Comparison of ENCODE assay signal across 9 cellular contexts in genomic region chrX:130086414-130087207, GRCh38. TPM values are rescaled to one million over a fixed set of nuclear protein-coding genes. Genes with fewer than 3 reads are reported as not detected.
DNase-seq lines count a peak whose midpoint lies in the region; ATAC-seq and TF ChIP-seq lines count a peak whose summit lies in the region.
"Had no signal": no experiment of that assay in that cellular context is flagged by ENCODE, and none has a peak within 500 bp of the region (broad histone marks: within the 10 kb centered on the region; RNA-seq: fewer than 3 reads in every experiment).

No MANE protein-coding gene starts in this region.

- H3K36me3 ChIP-seq in WERI-Rb-1 (peaks cover 3% of the 10 kb centered on the region), esophagus squamous epithelium (no peaks in the 10 kb centered on the region), upper lobe of left lung (no peaks in the 10 kb centered on the region)

- no peak overlapping the region for H3K4me3 Mint-ChIP-seq in type B pancreatic cell

- H3K27ac Mint-ChIP-seq in type B pancreatic cell: no peak overlapping the region

- WGBS in esophagus squamous epithelium, 2 donors: 59 to 66% methylated on average over 6 to 10 of the region's 13 CpGs
- 63 to 70% methylated on average over 5 to 13 of the region's 13 CpGs for WGBS in upper lobe of left lung, 2 donors

- TF ChIP-seq CTCF in WERI-Rb-1 (IDR thresholded peaks at IDR 0.05; ENCODE audit: low read depth, low read length) (no peak), esophagus squamous epithelium (IDR thresholded peaks at IDR 0.05) (no peak), upper lobe of left lung (IDR thresholded peaks at IDR 0.05) (no peak), type B pancreatic cell (conservative IDR thresholded peaks at IDR 0.05) (no peak)

- TF ChIP-seq EP300 in upper lobe of left lung (IDR thresholded peaks at IDR 0.05): no peak

- ATAC-seq in HG03457 (IDR thresholded peaks at IDR 0.05; ENCODE audit: unreplicated experiment) (peak; percentile 46), upper lobe of left lung (ENCODE audit: low FRiP score in 2 of 2) (peak; percentile 29 to 41)

- H3K27ac ChIP-seq in WERI-Rb-1 (peak overlapping the region; percentile 64), esophagus squamous epithelium (peak overlapping the region; percentile 14 to 77 (median 59)), upper lobe of left lung (peak overlapping the region; percentile 63 to 81 (median 72))

- H3K4me1 Mint-ChIP-seq in type B pancreatic cell (ENCODE audit: unreplicated experiment): peaks cover 4% of the 10 kb centered on the region

- DNase-seq in activated T-cell treated with anti-CD3 and anti-CD28 coated beads for 1 hour (ENCODE audit: low read depth) (peak; percentile 46), activated T-cell treated with anti-CD3 and anti-CD28 coated beads for 4 hours (no peak), WERI-Rb-1 (peak; percentile 55), esophagus squamous epithelium (lab: John Stamatoyannopoulos, UW) (peak; percentile 10), upper lobe of left lung (peak in 1 of 2 donors; percentile 63), type B pancreatic cell (ENCODE audit: extremely low spot score, unreplicated experiment) (no peak), superior temporal gyrus (ENCODE audit: extremely low spot score) (no peak)
- DNase-seq: right cardiac atrium had no signal

- H3K4me1 ChIP-seq in esophagus squamous epithelium: peaks cover 3 to 61% (median 4%) of the 10 kb centered on the region in 3 donors
- H3K4me1 ChIP-seq in upper lobe of left lung: peaks cover 27 to 62% (median 43%) of the 10 kb centered on the region in 4 donors

- H3K9me3 ChIP-seq in WERI-Rb-1 (ENCODE audit: severe bottlenecking) (no peaks in the 10 kb centered on the region), esophagus squamous epithelium (no peaks in the 10 kb centered on the region), upper lobe of left lung (no peaks in the 10 kb centered on the region)

- H3K9me3 Mint-ChIP-seq in type B pancreatic cell: no peaks in the 10 kb centered on the region

- TF ChIP-seq POLR2A in esophagus squamous epithelium (IDR thresholded peaks at IDR 0.05) (no peak), upper lobe of left lung (IDR thresholded peaks at IDR 0.05) (peak in 1 of 4 donors; percentile 17)

- peaks cover 4% of the 10 kb centered on the region for H3K27me3 ChIP-seq in WERI-Rb-1 (ENCODE audit: insufficient read depth, low read depth, severe bottlenecking)
- no peaks in the 10 kb centered on the region for H3K27me3 ChIP-seq in esophagus squamous epithelium
- no peaks in the 10 kb centered on the region for H3K27me3 ChIP-seq in upper lobe of left lung

- H3K4me3 ChIP-seq in WERI-Rb-1 (ENCODE audit: low read depth, low read length): no peak overlapping the region
- H3K4me3 ChIP-seq in esophagus squamous epithelium: peak overlapping the region in 2 of 4 donors; percentile 9 to 19
- peak overlapping the region in 2 of 4 donors; percentile 4 to 20 for H3K4me3 ChIP-seq in upper lobe of left lung

- no peaks in the 10 kb centered on the region for H3K27me3 Mint-ChIP-seq in type B pancreatic cell

- H3K36me3 Mint-ChIP-seq in type B pancreatic cell: peaks cover 4% of the 10 kb centered on the region

- intact Hi-C loops in esophagus squamous epithelium (cut with DNase I): no loop called here

RNA-seq across cellular contexts. Expression of gene ELF4, which starts 23.7 kb away (rescaled TPM):
- total RNA-seq in esophagus squamous epithelium (10 to 100 TPM in 3 of 4 donors, 1 to 10 TPM in 1; 9.2 to 14.1 (median 12.5) TPM), upper lobe of left lung (10 to 100 TPM; 13.6 to 31.0 (median 21.9) TPM), type B pancreatic cell (ENCODE audit: low replicate concordance) (7.8 and 20.6 TPM in 2 replicates)

Comparison
In these comparisons a context has a peak if more than half of its experiments do, and no peak if none do; other contexts are left out.
1. DNase-seq: peak in activated T-cell treated with anti-CD3 and anti-CD28 coated beads for 1 hour (single experiment), WERI-Rb-1 (single experiment) and esophagus squamous epithelium (single experiment); none in activated T-cell treated with anti-CD3 and anti-CD28 coated beads for 4 hours (single experiment), type B pancreatic cell (single experiment) and superior temporal gyrus (single experiment).
2. Peak in every context shown above with its lines, with median percentiles within 50 percentile points of each other: H3K27ac ChIP-seq.